ENCODE assay signal across 9 cellular contexts in the genomic region with DNA sequence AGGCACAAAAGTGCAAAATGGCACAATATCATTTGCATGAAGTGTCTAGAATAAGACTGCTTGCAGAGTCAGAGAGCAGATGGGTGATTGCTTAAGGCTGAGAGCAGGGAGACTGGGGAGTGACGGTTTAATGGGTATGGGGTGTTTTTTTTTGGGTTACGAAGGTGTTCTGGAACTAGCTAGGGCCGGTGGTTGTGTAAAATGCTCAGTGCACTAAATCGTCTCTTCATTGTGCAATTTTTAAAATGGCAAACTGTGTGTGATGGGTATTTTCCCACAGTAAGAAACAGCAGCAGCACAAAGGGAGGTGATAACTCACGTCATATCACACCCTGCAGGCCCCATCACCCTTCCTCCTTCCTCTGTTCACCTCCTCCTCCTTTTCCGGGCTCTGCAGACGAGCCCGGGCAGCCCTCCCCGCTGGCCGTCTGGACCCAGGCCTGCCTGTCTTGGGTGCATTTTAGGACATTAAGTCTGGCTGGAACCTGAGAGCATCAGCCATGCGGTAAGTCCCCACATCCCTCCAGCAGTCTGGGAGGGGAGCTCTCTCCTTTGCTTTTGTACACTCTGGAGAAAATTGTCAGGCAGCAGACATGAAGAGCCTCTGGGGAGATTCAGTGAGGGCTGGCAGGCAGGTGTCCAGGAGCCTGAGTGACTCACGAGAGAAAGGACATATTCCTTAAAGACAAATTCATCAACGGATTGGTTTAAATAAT. TPM values are rescaled to one million over a fixed set of nuclear protein-coding genes. Genes with fewer than 3 reads are reported as not detected.
DNase-seq lines count a peak whose midpoint lies in the region; ATAC-seq and TF ChIP-seq lines count a peak whose summit lies in the region.
"Had no signal": no experiment of that assay in that cellular context is flagged by ENCODE, and none has a peak within 500 bp of the region (broad histone marks: within the 10 kb centered on the region; RNA-seq: fewer than 3 reads in every experiment).

No MANE protein-coding gene starts in this region.

- H3K36me3 Mint-ChIP-seq in activated T-helper 2 cell treated with anti-CD3 and anti-CD28 coated beads, Interferon-gamma antibody, Interleukin-2, Interleukin-4, amounts not matched to agents 10 μg/mL and 5 μg/mL and 100 μg/mL, durations not matched to agents 14 hours and 24 hours and 36 hours (ENCODE audit: low read depth): peaks cover 14% of the 10 kb centered on the region

- H3K4me3 ChIP-seq in BJ (ENCODE audit: low read depth, low read length): no peak overlapping the region

- DNase-seq in BJ (ENCODE audit: low read depth): peak; percentile 9
- DNase-seq in OCI-M1 (lab: John Stamatoyannopoulos, UW): peak; percentile 20
- DNase-seq in activated T-helper 2 cell treated with anti-CD3 and anti-CD28 coated beads, Interferon-gamma antibody, Interleukin-2, Interleukin-4, amounts not matched to agents 10 μg/mL and 5 μg/mL and 100 μg/mL, durations not matched to agents 14 hours and 24 hours and 36 hours (ENCODE audit: low spot score): peak; percentile 51
- DNase-seq in islet precursor cell: peak; percentile 85
- peak; percentile 19 for DNase-seq in stimulated activated CD8-positive, alpha-beta memory T cell treated with anti-CD3 and anti-CD28 coated beads, Interleukin-15, amount 100 ng/mL, for 24 hours (ENCODE audit: low read depth)
- DNase-seq in HuH-7.5 (ENCODE audit: low spot score): no peak

- H3K36me3 ChIP-seq in BJ (ENCODE audit: control insufficient read depth, insufficient read depth, low read length): no peaks in the 10 kb centered on the region

- H3K27ac Mint-ChIP-seq in activated T-helper 2 cell treated with anti-CD3 and anti-CD28 coated beads, Interferon-gamma antibody, Interleukin-2, Interleukin-4, amounts not matched to agents 10 μg/mL and 5 μg/mL and 100 μg/mL, durations not matched to agents 14 hours and 24 hours and 36 hours: peak overlapping the region; percentile 98

- peak; percentile 48 for ATAC-seq in GM18907 (IDR thresholded peaks at IDR 0.05; ENCODE audit: unreplicated experiment)
- ATAC-seq in HG03139 (IDR thresholded peaks at IDR 0.05; ENCODE audit: unreplicated experiment): peak; percentile 74

- CTCF ChIA-PET in BJ (lab: Yijun Ruan, JAX): no interaction called here

- no peaks in the 10 kb centered on the region for H3K27me3 Mint-ChIP-seq in activated T-helper 2 cell treated with anti-CD3 and anti-CD28 coated beads, Interferon-gamma antibody, Interleukin-2, Interleukin-4, amounts not matched to agents 10 μg/mL and 5 μg/mL and 100 μg/mL, durations not matched to agents 14 hours and 24 hours and 36 hours (ENCODE audit: low read depth)

- peaks cover 27% of the 10 kb centered on the region for H3K4me1 Mint-ChIP-seq in activated T-helper 2 cell treated with anti-CD3 and anti-CD28 coated beads, Interferon-gamma antibody, Interleukin-2, Interleukin-4, amounts not matched to agents 10 μg/mL and 5 μg/mL and 100 μg/mL, durations not matched to agents 14 hours and 24 hours and 36 hours (ENCODE audit: low read depth)

- H3K27me3 ChIP-seq in BJ (ENCODE audit: control insufficient read depth, insufficient read depth, low read length): no peaks in the 10 kb centered on the region

- peak overlapping the region; percentile 89 for H3K4me3 Mint-ChIP-seq in activated T-helper 2 cell treated with anti-CD3 and anti-CD28 coated beads, Interferon-gamma antibody, Interleukin-2, Interleukin-4, amounts not matched to agents 10 μg/mL and 5 μg/mL and 100 μg/mL, durations not matched to agents 14 hours and 24 hours and 36 hours (ENCODE audit: low read depth)

- POLR2A ChIA-PET in BJ (lab: Charles Lee): no interaction called here

- no peaks in the 10 kb centered on the region for H3K9me3 Mint-ChIP-seq in activated T-helper 2 cell treated with anti-CD3 and anti-CD28 coated beads, Interferon-gamma antibody, Interleukin-2, Interleukin-4, amounts not matched to agents 10 μg/mL and 5 μg/mL and 100 μg/mL, durations not matched to agents 14 hours and 24 hours and 36 hours

- TF ChIP-seq CTCF in BJ (IDR thresholded peaks at IDR 0.05; ENCODE audit: insufficient read depth, low read depth, low read length): no peak

- intact Hi-C loops in activated T-helper 2 cell treated with anti-CD3 and anti-CD28 coated beads, Interferon-gamma antibody, Interleukin-2, Interleukin-4, amounts not matched to agents 10 μg/mL and 5 μg/mL and 100 μg/mL, durations not matched to agents 14 hours and 24 hours and 36 hours (cut with micrococcal nuclease): loop anchor here (10.0 kb wide), 2 partner anchors 847 to 1037 kb away; a partner anchor contains a TSS

RNA-seq across cellular contexts. Expression of a gene that starts 42.7 kb away (rescaled TPM):
- polyA plus RNA-seq in BJ (2011; rRNA removed): not detected in 2 replicates
- not detected in 2 replicates for polyA minus RNA-seq in BJ (2011; rRNA and poly(A)+ RNA removed)
- not detected in 2 replicates for total RNA-seq in activated T-helper 2 cell treated with anti-CD3 and anti-CD28 coated beads, Interferon-gamma antibody, Interleukin-2, Interleukin-4, amounts not matched to agents 10 μg/mL and 5 μg/mL and 100 μg/mL, durations not matched to agents 14 hours and 24 hours and 36 hours
- total RNA-seq: glomerular endothelial cell had no signal
